16 cellular contexts compared by ENCODE assay signal in genomic region chr3:36211656-36211999, GRCh38.
"Had no signal": no experiment of that assay in that cellular context is flagged by ENCODE, and none has a peak within 500 bp of the region (broad histone marks: within the 10 kb centered on the region; RNA-seq: fewer than 3 reads in every experiment).

No MANE protein-coding gene starts in this region.

- DNase-seq: activated CD4-positive, alpha-beta memory T cell treated with anti-CD3 and anti-CD28 coated beads for 36 hours; activated CD4-positive, alpha-beta T cell treated with anti-CD3 and anti-CD28 coated beads for 36 hours; activated effector memory CD4-positive, alpha-beta T cell treated with Interleukin-2 at 50 U/mL for 16 hours; activated naive CD4-positive, alpha-beta T cell treated with anti-CD3 and anti-CD28 coated beads, Interleukin-2, amount 50 U/mL, for 16 hours; activated T-cell treated with anti-CD3 and anti-CD28 coated beads, Interleukin-2, amount 50 U/mL, for 4 hours; foreskin melanocyte; nucleus accumbens; stimulated activated CD4-positive, alpha-beta T cell treated with anti-CD3 and anti-CD28 coated beads, Interleukin-15, amount 100 ng/mL, for 24 hours; stimulated activated CD4-positive, alpha-beta T cell treated with anti-CD3 and anti-CD28 coated beads, Interleukin-4, amount 100 ng/mL, for 1 hour; stimulated activated naive CD4-positive, alpha-beta T cell had no signal

- H3K9me3 ChIP-seq: right atrium auricular region, tibial nerve had no signal

- H3K27ac ChIP-seq: epithelial cell of prostate, right atrium auricular region, skin epidermis, tibial nerve had no signal

- H3K4me1 ChIP-seq: right atrium auricular region had no signal

- FAIRE-seq: astrocyte had no signal

- H3K4me3 ChIP-seq: right atrium auricular region, skin epidermis, tibial nerve had no signal

- ATAC-seq: activated CD4-positive, alpha-beta T cell treated with anti-CD3 and anti-CD28 coated beads for 36 hours; activated T-cell treated with anti-CD3 and anti-CD28 coated beads, Interleukin-2, amount 50 U/mL, for 4 hours; natural killer cell treated with Interleukin-12 subunit alpha and Interleukin-12 subunit beta and Interleukin-15 and Interleukin-18, amount 100 ng/mL, for 72 hours had no signal
